Comparison of ENCODE assay signal across 8 cellular contexts in genomic region chr6:89828988-89829590, GRCh38. TPM values are rescaled to one million over a fixed set of nuclear protein-coding genes. Genes with fewer than 3 reads are reported as not detected.
DNase-seq lines count a peak whose midpoint lies in the region; ATAC-seq, FAIRE-seq and TF ChIP-seq lines count a peak whose summit lies in the region.

No MANE protein-coding gene starts in this region.

- H3K4me3 ChIP-seq in BE2C (ENCODE audit: low read depth, low read length) (peak overlapping the region; percentile 96), GM12878 (peak overlapping the region; percentile 87), kidney epithelial cell (ENCODE audit: low read depth, low read length) (peak overlapping the region; percentile 99), stomach (peak overlapping the region; percentile 86 to 94 (median 93))

- DNase-seq in BE2C (no peak), NOMO-1 treated with DMSO at 0.1 percent for 48 hours (lab: John Stamatoyannopoulos, UW; ENCODE audit: unreplicated experiment) (peak; percentile 61), GM12878 (ENCODE audit: low read depth, low spot score) (no peak), kidney epithelial cell (ENCODE audit: low read depth) (no peak), stomach (no peak), globus pallidus (ENCODE audit: low spot score) (no peak)

- no peak for FAIRE-seq in GM12878 (lab: Jason Lieb, UNC)

- intact Hi-C loops in GM12878 (cut with micrococcal nuclease; ENCODE audit: unreplicated experiment) = loop anchor here (1.0 kb wide), 1 partner anchor 10 kb away; the partner anchor contains the start of gene MDN1
- intact Hi-C loops in stomach (cut with DNase I; ENCODE audit: low total_unique reads) = no loop called here

- POLR2A ChIA-PET in GM12878 (lab: Charles Lee) = interaction anchor here (0.6 to 4.2 kb wide), 9 partner anchors 9 to 748 kb away, joined by 3 to 45 read pairs (median 4); partner anchors contain the start of genes LYRM2, MDN1 and PNRC1

- RAD21 ChIA-PET in GM12878 (lab: Charles Lee; ENCODE audit: unreplicated experiment) = interaction anchor here (0.7 to 2.3 kb wide), 10 partner anchors 9 to 111 kb away, joined by 3 to 20 read pairs (median 4); partner anchors contain the start of gene MDN1

- H3K9me3 ChIP-seq in BE2C (no peaks in the 10 kb centered on the region), GM12878 (replicated peaks; ENCODE audit: control insufficient read depth, insufficient read depth, low read length) (no peaks in the 10 kb centered on the region), stomach (no peaks in the 10 kb centered on the region)

- TF ChIP-seq POLR2A in GM12878 (IDR thresholded peaks at IDR 0.05; ENCODE audit: low read depth, low read length) = no peak
- no peak for TF ChIP-seq POLR2A in stomach (IDR thresholded peaks at IDR 0.05)

- peak overlapping the region; percentile 90 for H3K4me2 ChIP-seq in GM12878 (ENCODE audit: control insufficient read depth, insufficient read depth)

- TF ChIP-seq RAD21 in GM12878 (IDR thresholded peaks at IDR 0.05; ENCODE audit: insufficient read depth, low read depth, low read length) = no peak

- SMC1A ChIA-PET in GM12878 (lab: Charles Lee; ENCODE audit: uncharacterized antibody, unreplicated experiment) = interaction anchor here (0.8 to 2.0 kb wide), 4 partner anchors 9 to 39 kb away, joined by 4 to 20 read pairs (median 6); partner anchors contain the start of gene MDN1

- TF ChIP-seq CTCF in BE2C (IDR thresholded peaks at IDR 0.05; ENCODE audit: low read depth, low read length) (no peak), GM12878 (IDR thresholded peaks at IDR 0.05 in 2 of 3, conservative IDR thresholded peaks at IDR 0.05 in 1 of 3; ENCODE audit: control insufficient read depth in 2 of 3, extremely low read depth in 1 of 3, insufficient read depth in 1 of 3, low read depth in 3 of 3, low read length in 3 of 3) (no peak), kidney epithelial cell (IDR thresholded peaks at IDR 0.05; ENCODE audit: insufficient read depth, low read length, poor library complexity, severe bottlenecking) (no peak), stomach (IDR thresholded peaks at IDR 0.05) (no peak)

- ATAC-seq in GM18870 (IDR thresholded peaks at IDR 0.05; ENCODE audit: unreplicated experiment) = peak; percentile 42
- ATAC-seq in HG03060 (IDR thresholded peaks at IDR 0.05; ENCODE audit: low read depth, unreplicated experiment) = peak; percentile 19
- ATAC-seq in GM12878 = peak; percentile 49

- peaks cover 11% of the 10 kb centered on the region for H3K36me3 ChIP-seq in BE2C
- H3K36me3 ChIP-seq in GM12878 (ENCODE audit: control insufficient read depth in 2 of 2, insufficient read depth in 2 of 2, low read length in 1 of 2) = peaks cover 0 to 8% of the 10 kb centered on the region in 2 experiments; a peak in 2 of 4 replicates
- no peaks in the 10 kb centered on the region for H3K36me3 ChIP-seq in kidney epithelial cell (ENCODE audit: control insufficient read depth, insufficient read depth, low read length)
- peaks cover 10 to 24% (median 21%) of the 10 kb centered on the region in 4 donors for H3K36me3 ChIP-seq in stomach

- H3K4me1 ChIP-seq in BE2C = no peaks in the 10 kb centered on the region
- H3K4me1 ChIP-seq in GM12878 (ENCODE audit: control insufficient read depth, insufficient read depth, low read length) = peaks cover 7% of the 10 kb centered on the region
- peaks cover 7 to 25% (median 19%) of the 10 kb centered on the region in 4 donors for H3K4me1 ChIP-seq in stomach

- H2AFZ ChIP-seq in GM12878 (ENCODE audit: control insufficient read depth, low read depth, low read length) = peak overlapping the region; percentile 96

- H3K9ac ChIP-seq in GM12878 (ENCODE audit: control insufficient read depth, insufficient read depth, low read length) = peak overlapping the region; percentile 91

- no peaks in the 10 kb centered on the region for H4K20me1 ChIP-seq in GM12878 (ENCODE audit: control insufficient read depth, insufficient read depth)

- H3K27me3 ChIP-seq in BE2C (no peaks in the 10 kb centered on the region), GM12878 (replicated peaks in 1 of 2; ENCODE audit: control insufficient read depth in 2 of 2, insufficient read depth in 2 of 2, low read length in 1 of 2) (no peaks in the 10 kb centered on the region), kidney epithelial cell (ENCODE audit: control insufficient read depth, insufficient read depth, low read length) (no peaks in the 10 kb centered on the region), stomach (no peaks in the 10 kb centered on the region)

- in situ Hi-C loops in GM12878 (cut with MboI) = no loop called here

- no peak for TF ChIP-seq EP300 in GM12878 (IDR thresholded peaks at IDR 0.05; ENCODE audit: borderline replicate concordance in 1 of 2, control insufficient read depth in 1 of 2, low read depth in 2 of 2, low read length in 2 of 2)
- TF ChIP-seq EP300 in stomach (IDR thresholded peaks at IDR 0.05) = no peak

- H3K79me2 ChIP-seq in GM12878 (ENCODE audit: control insufficient read depth, insufficient read depth, low read length) = peaks cover 24% of the 10 kb centered on the region

- H3K27ac ChIP-seq in GM12878 (ENCODE audit: control insufficient read depth, insufficient read depth) (peak overlapping the region; percentile 79), stomach (peak overlapping the region; percentile 81 to 89 (median 86))

- TSS peak; percentile 94 for BruUV-seq in GM12878 (replicated peaks; lab: Mats Ljungman, UMichigan)

- 1% methylated on average over 22 of the region's 22 CpGs for WGBS in GM12878 (ENCODE audit: insufficient coverage, insufficient replicate concordance, low lambda C conversion rate, missing lambda C conversion rate)
- WGBS in stomach, 5 donors = 1 to 4% (median 3%) methylated on average over 22 of the region's 22 CpGs

- CTCF ChIA-PET in GM12878 (lab: Yijun Ruan, JAX) = interaction anchor here (0.8 to 2.6 kb wide), 6 partner anchors 10 to 472 kb away, joined by 3 to 34 read pairs (median 4); partner anchors contain the start of gene MDN1

TF ChIP-seq in GM12878, 131 proteins besides CTCF, POLR2A, EP300 and RAD21 (continues in another document):
- TF ChIP-seq SMAD5 (IDR thresholded peaks at IDR 0.05; ENCODE audit: low read depth) = peak; percentile 18; the same call in 1 of the 2 replicates

RNA-seq across cellular contexts. Expression of gene CASP8AP2, which starts 0.6 kb away (rescaled TPM):
- 11.4 TPM for polyA plus RNA-seq in BE2C (2012; ENCODE audit: insufficient read depth, insufficient read length, low read depth)
- total RNA-seq in GM12878 (2013; cell fraction: nucleolus; rRNA removed) = 59.6 and 59.9 TPM in 2 replicates
- total RNA-seq in GM12878 (2014; rRNA removed) (13.3 and 15.3 TPM in 2 replicates), GM12878 (2014; rRNA removed; fragmentation: Illumina TruSeq; extraction: Trizol) (27.3 and 28.6 TPM in 2 replicates), GM12878 (2021) (18.0 and 18.7 TPM in 2 replicates), kidney epithelial cell (9.5 and 9.7 TPM in 2 replicates), stomach (10 to 100 TPM in 4 of 5 donors, 1 to 10 TPM in 1; 4.3 to 35.3 (median 20.2) TPM)
- polyA plus RNA-seq in GM12878 (2011; ENCODE audit: low read depth) = 3.0 TPM
- polyA plus RNA-seq in GM12878 (2011; rRNA removed) (12.0 and 18.8 TPM in 2 replicates), GM12878 (2014; fragmentation: Illumina TruSeq; extraction: Trizol) (18.8 and 24.3 TPM in 2 replicates), GM12878 (2014; fragmentation: Nextera tagmentation; extraction: Ambion mirVana) (10 to 100 TPM; 12.1 to 15.5 TPM), GM12878 (2014; rRNA removed) (10.0 and 11.1 TPM in 2 replicates), GM12878 (2016; fragmentation: Nextera tagmentation; extraction: Ambion mirVana) (10 to 100 TPM; 28.7 TPM), stomach (1 to 10 TPM; 3.1 to 6.6 (median 4.9) TPM)
- polyA plus RNA-seq in GM12878 (2011; cell fraction: cytosol; rRNA removed) = 3.1 and 3.2 TPM in 2 replicates
- 10.4 and 13.2 TPM in 2 replicates for polyA plus RNA-seq in GM12878 (2011; cell fraction: nucleus; rRNA removed)
- polyA plus RNA-seq in GM12878 (2012) = 4.6 and 7.8 TPM in 2 replicates
- 20.9 and 25.2 TPM in 2 replicates for polyA minus RNA-seq in GM12878 (2011; rRNA and poly(A)+ RNA removed)
- 5.5 and 6.5 TPM in 2 replicates for polyA minus RNA-seq in GM12878 (2011; cell fraction: cytosol; rRNA and poly(A)+ RNA removed)
- polyA minus RNA-seq in GM12878 (2011; cell fraction: nucleus; rRNA and poly(A)+ RNA removed) = 14.9 and 25.1 TPM in 2 replicates

RNA-seq across cellular contexts. Expression of gene MDN1, which starts 9.5 kb away (rescaled TPM):
- 51.2 TPM for polyA plus RNA-seq in BE2C (2012; ENCODE audit: insufficient read depth, insufficient read length, low read depth)
- 114 and 120 TPM in 2 replicates for total RNA-seq in GM12878 (2013; cell fraction: nucleolus; rRNA removed)
- 30.9 and 32.8 TPM in 2 replicates for total RNA-seq in GM12878 (2014; rRNA removed)
- 30.5 and 31.9 TPM in 2 replicates for total RNA-seq in GM12878 (2014; rRNA removed; fragmentation: Illumina TruSeq; extraction: Trizol)
- total RNA-seq in GM12878 (2021) = 44.2 and 50.1 TPM in 2 replicates
- polyA plus RNA-seq in GM12878 (2011; ENCODE audit: low read depth) = 10.2 TPM
- polyA plus RNA-seq in GM12878 (2011; rRNA removed) = 24.6 and 26.4 TPM in 2 replicates
- polyA plus RNA-seq in GM12878 (2011; cell fraction: cytosol; rRNA removed) = 13.7 and 20.1 TPM in 2 replicates
- 64.7 and 86.5 TPM in 2 replicates for polyA plus RNA-seq in GM12878 (2011; cell fraction: nucleus; rRNA removed)
- polyA plus RNA-seq in GM12878 (2012) = 21.2 and 21.5 TPM in 2 replicates
- 27.1 and 28.4 TPM in 2 replicates for polyA plus RNA-seq in GM12878 (2014; fragmentation: Illumina TruSeq; extraction: Trizol)
- polyA plus RNA-seq in GM12878 (2014; fragmentation: Nextera tagmentation; extraction: Ambion mirVana) = 10 to 100 TPM; 19.0 to 19.6 TPM
- polyA plus RNA-seq in GM12878 (2014; rRNA removed) = 15.2 and 17.9 TPM in 2 replicates
- polyA plus RNA-seq in GM12878 (2016; fragmentation: Nextera tagmentation; extraction: Ambion mirVana) = 10 to 100 TPM; 14.3 to 15.1 TPM
- 28.2 and 37.7 TPM in 2 replicates for polyA minus RNA-seq in GM12878 (2011; rRNA and poly(A)+ RNA removed)
- 13.6 and 17.8 TPM in 2 replicates for polyA minus RNA-seq in GM12878 (2011; cell fraction: cytosol; rRNA and poly(A)+ RNA removed)
- 35.8 and 59.0 TPM in 2 replicates for polyA minus RNA-seq in GM12878 (2011; cell fraction: nucleus; rRNA and poly(A)+ RNA removed)
- total RNA-seq in kidney epithelial cell = 19.6 and 28.6 TPM in 2 replicates
- 10 to 100 TPM; 12.3 to 69.2 (median 28.3) TPM for total RNA-seq in stomach
- 10 to 100 TPM in 1 of 3 donors, 1 to 10 TPM in 2; 5.5 to 19.5 (median 9.9) TPM for polyA plus RNA-seq in stomach
